1 cellular context compared by ENCODE assay signal in the genomic region with DNA sequence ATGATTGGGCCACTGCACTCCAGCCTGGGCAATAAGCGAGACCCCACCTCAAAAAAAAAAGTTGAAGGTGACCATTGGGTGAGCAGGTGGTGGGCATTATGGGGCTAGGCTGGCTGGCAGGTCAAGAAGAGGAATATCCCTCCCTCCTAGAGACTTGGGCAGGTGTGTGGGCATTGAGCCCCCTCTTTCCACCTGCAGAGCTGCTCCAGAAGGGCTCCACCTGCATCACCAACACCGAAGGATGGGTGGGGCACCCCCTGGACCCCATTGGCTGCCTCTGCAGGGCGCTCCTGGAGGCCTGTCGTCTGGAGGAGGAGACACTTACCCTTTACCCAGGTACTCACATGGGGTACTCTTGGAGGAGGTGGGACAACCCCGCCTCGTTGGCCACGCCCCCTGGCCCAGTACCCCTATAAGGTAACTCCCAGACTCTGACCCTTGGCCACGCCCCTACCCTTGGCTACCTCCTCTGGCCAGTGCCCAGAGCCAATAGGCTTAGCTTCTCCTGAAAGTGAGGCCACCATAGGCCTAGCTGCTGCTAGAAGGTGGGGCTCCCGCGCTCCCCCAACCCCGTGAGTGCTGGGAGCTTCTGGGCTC.
A peak's percentile ranks its signal among the peaks of the same experiment; 100 is the strongest.
TF ChIP-seq lines count a peak whose summit lies in the region.

No MANE protein-coding gene starts in this region.

TF ChIP-seq in Ishikawa, 13 proteins besides CTCF, POLR2A, EP300 and RAD21:
- TF ChIP-seq, protein P1, sequence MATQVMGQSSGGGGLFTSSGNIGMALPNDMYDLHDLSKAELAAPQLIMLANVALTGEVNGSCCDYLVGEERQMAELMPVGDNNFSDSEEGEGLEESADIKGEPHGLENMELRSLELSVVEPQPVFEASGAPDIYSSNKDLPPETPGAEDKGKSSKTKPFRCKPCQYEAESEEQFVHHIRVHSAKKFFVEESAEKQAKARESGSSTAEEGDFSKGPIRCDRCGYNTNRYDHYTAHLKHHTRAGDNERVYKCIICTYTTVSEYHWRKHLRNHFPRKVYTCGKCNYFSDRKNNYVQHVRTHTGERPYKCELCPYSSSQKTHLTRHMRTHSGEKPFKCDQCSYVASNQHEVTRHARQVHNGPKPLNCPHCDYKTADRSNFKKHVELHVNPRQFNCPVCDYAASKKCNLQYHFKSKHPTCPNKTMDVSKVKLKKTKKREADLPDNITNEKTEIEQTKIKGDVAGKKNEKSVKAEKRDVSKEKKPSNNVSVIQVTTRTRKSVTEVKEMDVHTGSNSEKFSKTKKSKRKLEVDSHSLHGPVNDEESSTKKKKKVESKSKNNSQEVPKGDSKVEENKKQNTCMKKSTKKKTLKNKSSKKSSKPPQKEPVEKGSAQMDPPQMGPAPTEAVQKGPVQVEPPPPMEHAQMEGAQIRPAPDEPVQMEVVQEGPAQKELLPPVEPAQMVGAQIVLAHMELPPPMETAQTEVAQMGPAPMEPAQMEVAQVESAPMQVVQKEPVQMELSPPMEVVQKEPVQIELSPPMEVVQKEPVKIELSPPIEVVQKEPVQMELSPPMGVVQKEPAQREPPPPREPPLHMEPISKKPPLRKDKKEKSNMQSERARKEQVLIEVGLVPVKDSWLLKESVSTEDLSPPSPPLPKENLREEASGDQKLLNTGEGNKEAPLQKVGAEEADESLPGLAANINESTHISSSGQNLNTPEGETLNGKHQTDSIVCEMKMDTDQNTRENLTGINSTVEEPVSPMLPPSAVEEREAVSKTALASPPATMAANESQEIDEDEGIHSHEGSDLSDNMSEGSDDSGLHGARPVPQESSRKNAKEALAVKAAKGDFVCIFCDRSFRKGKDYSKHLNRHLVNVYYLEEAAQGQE (IDR thresholded peaks at IDR 0.05; ENCODE audit: low read depth), result no peak
- TF ChIP-seq ZBTB7A (IDR thresholded peaks at IDR 0.05; ENCODE audit: low read depth), result peak; percentile 57; the same call in 1 of the 2 replicates
TF ChIP-seq in Ishikawa: peak in this region for 1.
